8 cellular contexts compared by ENCODE assay signal in genomic region chr5:73437126-73438047, GRCh38. TPM values are rescaled to one million over a fixed set of nuclear protein-coding genes. Genes with fewer than 3 reads are reported as not detected.
DNase-seq lines count a peak whose midpoint lies in the region; ATAC-seq, FAIRE-seq and TF ChIP-seq lines count a peak whose summit lies in the region.

No MANE protein-coding gene starts in this region.

- H3K27ac ChIP-seq in A549 (peak overlapping the region; percentile 68 to 86), heart right ventricle (no peak overlapping the region), sigmoid colon (peak overlapping the region in 1 of 4 donors; percentile 86)

- H3K9me3 ChIP-seq in A549 (no peaks in the 10 kb centered on the region), HAP-1 (no peaks in the 10 kb centered on the region), heart right ventricle (no peaks in the 10 kb centered on the region), sigmoid colon (no peaks in the 10 kb centered on the region)

- H3K27me3 ChIP-seq in HAP-1 (ENCODE audit: low read depth), result no peaks in the 10 kb centered on the region
- peaks cover 39 to 100% (median 99%) of the 10 kb centered on the region in 7 donors for H3K27me3 ChIP-seq in heart right ventricle
- H3K27me3 ChIP-seq in sigmoid colon, result peaks cover 62 to 97% (median 88%) of the 10 kb centered on the region in 3 donors

- WGBS in A549 (ENCODE audit: missing lambda C conversion rate), result 39% methylated on average over 53 of the region's 76 CpGs
- 2 to 3% methylated on average over 69 to 76 of the region's 76 CpGs for WGBS in heart right ventricle, 2 donors
- WGBS in sigmoid colon, 2 donors, result 1 to 3% methylated on average over 76 of the region's 76 CpGs

- TF ChIP-seq CTCF in A549 (IDR thresholded peaks at IDR 0.05) (peak; percentile 76), WI38 (IDR thresholded peaks at IDR 0.05; ENCODE audit: low read depth, low read length) (peak; percentile 49; the same call in 1 of the 2 replicates), heart right ventricle (IDR thresholded peaks at IDR 0.05) (no peak), sigmoid colon (IDR thresholded peaks at IDR 0.05) (no peak)

- ATAC-seq in A549, result peak; percentile 93 to 97
- peak in 3 of 8 donors; percentile 29 to 60 (median 42) for ATAC-seq in heart right ventricle
- ATAC-seq in GM18502 (IDR thresholded peaks at IDR 0.05; ENCODE audit: poor library complexity, unreplicated experiment), result no peak
- no peak for ATAC-seq in HG03378 (IDR thresholded peaks at IDR 0.05; ENCODE audit: unreplicated experiment)

- H3K4me1 ChIP-seq in A549, result peaks cover 11% of the 10 kb centered on the region
- H3K4me1 ChIP-seq in HAP-1, result peaks cover 35% of the 10 kb centered on the region
- H3K4me1 ChIP-seq in heart right ventricle, result peaks cover 0 to 19% (median 14%) of the 10 kb centered on the region in 9 donors
- H3K4me1 ChIP-seq in sigmoid colon, result peaks cover 0 to 21% (median 18%) of the 10 kb centered on the region in 4 donors

- no peaks in the 10 kb centered on the region for H3K36me3 ChIP-seq in HAP-1 (replicated peaks)
- H3K36me3 ChIP-seq in heart right ventricle, result no peaks in the 10 kb centered on the region
- H3K36me3 ChIP-seq in sigmoid colon, result no peaks in the 10 kb centered on the region

- TF ChIP-seq RAD21 in A549 (conservative IDR thresholded peaks at IDR 0.05 in 1 of 2, IDR thresholded peaks at IDR 0.05 in 1 of 2), result peak; percentile 47 to 70; a peak in 4 of 5 replicates

- TF ChIP-seq POLR2A in A549 (IDR thresholded peaks at IDR 0.05; ENCODE audit: low read length) (no peak), sigmoid colon (IDR thresholded peaks at IDR 0.05) (no peak)

- CTCF ChIA-PET in A549 (lab: Yijun Ruan, JAX), result interaction anchor here (0.7 to 5.6 kb wide), 29 partner anchors 8 to 481 kb away, joined by 3 to 34 read pairs (median 4); partner anchors contain the start of genes FCHO2 and FOXD1

- FAIRE-seq in A549 (lab: Jason Lieb, UNC), result no peak

- POLR2A ChIA-PET in A549 (lab: Yijun Ruan, JAX), result interaction anchor here (0.7 to 1.3 kb wide), 5 partner anchors 11 to 221 kb away, joined by 3 to 13 read pairs (median 4); partner anchors contain the start of gene FOXD1

- in situ Hi-C loops in HAP-1 (cut with MboI; ENCODE audit: low sequenced_read_pairs), result no loop called here

- DNase-seq in A549 (ENCODE audit: low read depth in 1 of 2, low spot score in 1 of 2) (peak; percentile 79 to 88), HAP-1 (ENCODE audit: low spot score in 2 of 2) (peak; percentile 77 to 82), heart right ventricle (peak in 1 of 2 donors; percentile 21), sigmoid colon (no peak), putamen (ENCODE audit: low spot score) (no peak)

- H3K4me2 ChIP-seq in A549, result peak overlapping the region; percentile 78

- peak overlapping the region; percentile 45 for H3K4me3 ChIP-seq in A549
- H3K4me3 ChIP-seq in HAP-1, result peak overlapping the region; percentile 25
- peak overlapping the region; percentile 47 for H3K4me3 ChIP-seq in WI38 (ENCODE audit: low read depth, low read length)
- H3K4me3 ChIP-seq in heart right ventricle, result peak overlapping the region in 9 of 10 donors; percentile 5 to 32 (median 16)
- H3K4me3 ChIP-seq in sigmoid colon, result peak overlapping the region in 3 of 4 donors; percentile 1 to 16 (median 12)

- intact Hi-C loops in heart right ventricle (cut with DNase I), result loop anchor here in 2 of 10 donors (5.0 to 10.0 kb wide), 2 partner anchors 133 to 350 kb away; no protein-coding TSS in a partner anchor
- intact Hi-C loops in sigmoid colon (cut with DNase I), result no loop called here

- no peak for TF ChIP-seq EP300 in A549 (IDR thresholded peaks at IDR 0.05)
- no peak for TF ChIP-seq EP300 in sigmoid colon (IDR thresholded peaks at IDR 0.05)

TF ChIP-seq in A549, 52 proteins besides CTCF, POLR2A, EP300 and RAD21:
- TF ChIP-seq JUN (IDR thresholded peaks at IDR 0.05), result 0 out of 5 replicates have a peak, but pooled peaks of 1 of the 2 experiments have one; percentile 54
- TF ChIP-seq CBX2 (IDR thresholded peaks at IDR 0.05; ENCODE audit: borderline replicate concordance, low read depth), result no peak
- TF ChIP-seq FOXS1 (CRISPR knock-in tag; IDR thresholded peaks at IDR 0.05), result no peak
- TF ChIP-seq NFE2L2 (conservative IDR thresholded peaks at IDR 0.05; ENCODE audit: low read length), result no peak
- no peak for TF ChIP-seq ELK1 (IDR thresholded peaks at IDR 0.05; ENCODE audit: low read depth, low read length)
- TF ChIP-seq SMC3 (IDR thresholded peaks at IDR 0.05), result peak; percentile 69
- TF ChIP-seq RNF2 (IDR thresholded peaks at IDR 0.05; ENCODE audit: borderline replicate concordance, low read depth), result no peak
- no peak for TF ChIP-seq MAFK (IDR thresholded peaks at IDR 0.05; ENCODE audit: partially characterized antibody)
- TF ChIP-seq, protein P1, sequence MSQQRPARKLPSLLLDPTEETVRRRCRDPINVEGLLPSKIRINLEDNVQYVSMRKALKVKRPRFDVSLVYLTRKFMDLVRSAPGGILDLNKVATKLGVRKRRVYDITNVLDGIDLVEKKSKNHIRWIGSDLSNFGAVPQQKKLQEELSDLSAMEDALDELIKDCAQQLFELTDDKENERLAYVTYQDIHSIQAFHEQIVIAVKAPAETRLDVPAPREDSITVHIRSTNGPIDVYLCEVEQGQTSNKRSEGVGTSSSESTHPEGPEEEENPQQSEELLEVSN (IDR thresholded peaks at IDR 0.05; ENCODE audit: borderline replicate concordance, low read depth), result 0 out of 2 replicates have a peak, but pooled peaks have one; percentile 43
- no peak for TF ChIP-seq ZFP36 (IDR thresholded peaks at IDR 0.05; ENCODE audit: borderline replicate concordance, partially characterized antibody)
- TF ChIP-seq JUNB (IDR thresholded peaks at IDR 0.05), result no peak
- no peak for TF ChIP-seq HOXB5 (CRISPR knock-in tag; IDR thresholded peaks at IDR 0.05)
- no peak for TF ChIP-seq CHD4 (IDR thresholded peaks at IDR 0.05; ENCODE audit: borderline replicate concordance)
- no peak for TF ChIP-seq FOSL2 (IDR thresholded peaks at IDR 0.05)
- TF ChIP-seq FOSL2 (CRISPR knock-in tag; IDR thresholded peaks at IDR 0.05), result no peak
- TF ChIP-seq SREBF2 (IDR thresholded peaks at IDR 0.05), result no peak
- TF ChIP-seq ESRRA (IDR thresholded peaks at IDR 0.05; ENCODE audit: borderline replicate concordance, low read length), result no peak
- no peak for TF ChIP-seq HDAC2 (IDR thresholded peaks at IDR 0.05)
- TF ChIP-seq CBX8 (IDR thresholded peaks at IDR 0.05), result no peak
- no peak for TF ChIP-seq HOXB13 (CRISPR knock-in tag; IDR thresholded peaks at IDR 0.05; ENCODE audit: low read depth)
- peak; percentile 73 for TF ChIP-seq MAX (IDR thresholded peaks at IDR 0.05)
- no peak for TF ChIP-seq HEYL (CRISPR knock-in tag; IDR thresholded peaks at IDR 0.05)
- no peak for TF ChIP-seq HMGXB4 (CRISPR knock-in tag; IDR thresholded peaks at IDR 0.05; ENCODE audit: borderline replicate concordance)
- no peak for TF ChIP-seq RARB (CRISPR knock-in tag; IDR thresholded peaks at IDR 0.05)
- no peak for TF ChIP-seq CEBPB (IDR thresholded peaks at IDR 0.05)

RNA-seq across cellular contexts. Expression of gene FOXD1, which starts 11.2 kb away (rescaled TPM):
- 1.8 and 2.2 TPM in 2 replicates for polyA plus RNA-seq in A549 (2011; rRNA removed)
- polyA plus RNA-seq in A549 (2012; cell fraction: cytosol; rRNA removed), result 4.2 and 6.1 TPM in 2 replicates
- 4.1 and 4.4 TPM in 2 replicates for polyA plus RNA-seq in A549 (2012; cell fraction: nucleus; rRNA removed)
- polyA plus RNA-seq in A549 (2017; fragmentation: RNase III; extraction: RNeasy Plus Mini Kit Qiagen cat#74134 plus additional on column Dnase treatment), result 7.1 to 9.5 TPM (median 8.2 TPM) in 3 replicates
- 0.83 and 0.97 TPM in 2 replicates for polyA minus RNA-seq in A549 (2011; rRNA and poly(A)+ RNA removed)
- total RNA-seq in heart right ventricle, result under 1 TPM in 4 of 10 donors, not detected in 6; 0.10 to 0.15 (median 0.13) TPM
- under 1 TPM in 1 of 2 donors, not detected in 1; 0.07 TPM for polyA plus RNA-seq in heart right ventricle
- under 1 TPM in 2 of 4 donors, not detected in 2; 0.36 to 0.49 TPM for total RNA-seq in sigmoid colon
- under 1 TPM in 1 of 3 donors, not detected in 2; 0.09 TPM for polyA plus RNA-seq in sigmoid colon

Comparison
In these comparisons a context has a peak if more than half of its experiments do, and no peak if none do; other contexts are left out.
1. ATAC-seq: peak in A549 (2 of 2); none in GM18502 (single experiment) and HG03378 (single experiment).
2. DNase-seq: peak in A549 (2 of 2) and HAP-1 (2 of 2); none in sigmoid colon (single experiment) and putamen (single experiment).
3. H3K27ac ChIP-seq: peak in A549 (2 of 2); none in heart right ventricle (0 of 10).
4. CTCF ChIP-seq: peak in A549 (single experiment) and WI38 (single experiment); none in heart right ventricle (0 of 9) and sigmoid colon (0 of 4).
5. Peak in every context shown above with its lines, with median percentiles within 50 percentile points of each other: H3K4me3 ChIP-seq.